ENCODE assay signal across 1 cellular context in genomic region chr10:46284286-46285229, GRCh38.
TF ChIP-seq lines count a peak whose summit lies in the region.

No MANE protein-coding gene starts in this region.

TF ChIP-seq in K562, 482 proteins besides CTCF, POLR2A, EP300 and RAD21 (continued from another document and continues in another):
- TF ChIP-seq, protein P1, sequence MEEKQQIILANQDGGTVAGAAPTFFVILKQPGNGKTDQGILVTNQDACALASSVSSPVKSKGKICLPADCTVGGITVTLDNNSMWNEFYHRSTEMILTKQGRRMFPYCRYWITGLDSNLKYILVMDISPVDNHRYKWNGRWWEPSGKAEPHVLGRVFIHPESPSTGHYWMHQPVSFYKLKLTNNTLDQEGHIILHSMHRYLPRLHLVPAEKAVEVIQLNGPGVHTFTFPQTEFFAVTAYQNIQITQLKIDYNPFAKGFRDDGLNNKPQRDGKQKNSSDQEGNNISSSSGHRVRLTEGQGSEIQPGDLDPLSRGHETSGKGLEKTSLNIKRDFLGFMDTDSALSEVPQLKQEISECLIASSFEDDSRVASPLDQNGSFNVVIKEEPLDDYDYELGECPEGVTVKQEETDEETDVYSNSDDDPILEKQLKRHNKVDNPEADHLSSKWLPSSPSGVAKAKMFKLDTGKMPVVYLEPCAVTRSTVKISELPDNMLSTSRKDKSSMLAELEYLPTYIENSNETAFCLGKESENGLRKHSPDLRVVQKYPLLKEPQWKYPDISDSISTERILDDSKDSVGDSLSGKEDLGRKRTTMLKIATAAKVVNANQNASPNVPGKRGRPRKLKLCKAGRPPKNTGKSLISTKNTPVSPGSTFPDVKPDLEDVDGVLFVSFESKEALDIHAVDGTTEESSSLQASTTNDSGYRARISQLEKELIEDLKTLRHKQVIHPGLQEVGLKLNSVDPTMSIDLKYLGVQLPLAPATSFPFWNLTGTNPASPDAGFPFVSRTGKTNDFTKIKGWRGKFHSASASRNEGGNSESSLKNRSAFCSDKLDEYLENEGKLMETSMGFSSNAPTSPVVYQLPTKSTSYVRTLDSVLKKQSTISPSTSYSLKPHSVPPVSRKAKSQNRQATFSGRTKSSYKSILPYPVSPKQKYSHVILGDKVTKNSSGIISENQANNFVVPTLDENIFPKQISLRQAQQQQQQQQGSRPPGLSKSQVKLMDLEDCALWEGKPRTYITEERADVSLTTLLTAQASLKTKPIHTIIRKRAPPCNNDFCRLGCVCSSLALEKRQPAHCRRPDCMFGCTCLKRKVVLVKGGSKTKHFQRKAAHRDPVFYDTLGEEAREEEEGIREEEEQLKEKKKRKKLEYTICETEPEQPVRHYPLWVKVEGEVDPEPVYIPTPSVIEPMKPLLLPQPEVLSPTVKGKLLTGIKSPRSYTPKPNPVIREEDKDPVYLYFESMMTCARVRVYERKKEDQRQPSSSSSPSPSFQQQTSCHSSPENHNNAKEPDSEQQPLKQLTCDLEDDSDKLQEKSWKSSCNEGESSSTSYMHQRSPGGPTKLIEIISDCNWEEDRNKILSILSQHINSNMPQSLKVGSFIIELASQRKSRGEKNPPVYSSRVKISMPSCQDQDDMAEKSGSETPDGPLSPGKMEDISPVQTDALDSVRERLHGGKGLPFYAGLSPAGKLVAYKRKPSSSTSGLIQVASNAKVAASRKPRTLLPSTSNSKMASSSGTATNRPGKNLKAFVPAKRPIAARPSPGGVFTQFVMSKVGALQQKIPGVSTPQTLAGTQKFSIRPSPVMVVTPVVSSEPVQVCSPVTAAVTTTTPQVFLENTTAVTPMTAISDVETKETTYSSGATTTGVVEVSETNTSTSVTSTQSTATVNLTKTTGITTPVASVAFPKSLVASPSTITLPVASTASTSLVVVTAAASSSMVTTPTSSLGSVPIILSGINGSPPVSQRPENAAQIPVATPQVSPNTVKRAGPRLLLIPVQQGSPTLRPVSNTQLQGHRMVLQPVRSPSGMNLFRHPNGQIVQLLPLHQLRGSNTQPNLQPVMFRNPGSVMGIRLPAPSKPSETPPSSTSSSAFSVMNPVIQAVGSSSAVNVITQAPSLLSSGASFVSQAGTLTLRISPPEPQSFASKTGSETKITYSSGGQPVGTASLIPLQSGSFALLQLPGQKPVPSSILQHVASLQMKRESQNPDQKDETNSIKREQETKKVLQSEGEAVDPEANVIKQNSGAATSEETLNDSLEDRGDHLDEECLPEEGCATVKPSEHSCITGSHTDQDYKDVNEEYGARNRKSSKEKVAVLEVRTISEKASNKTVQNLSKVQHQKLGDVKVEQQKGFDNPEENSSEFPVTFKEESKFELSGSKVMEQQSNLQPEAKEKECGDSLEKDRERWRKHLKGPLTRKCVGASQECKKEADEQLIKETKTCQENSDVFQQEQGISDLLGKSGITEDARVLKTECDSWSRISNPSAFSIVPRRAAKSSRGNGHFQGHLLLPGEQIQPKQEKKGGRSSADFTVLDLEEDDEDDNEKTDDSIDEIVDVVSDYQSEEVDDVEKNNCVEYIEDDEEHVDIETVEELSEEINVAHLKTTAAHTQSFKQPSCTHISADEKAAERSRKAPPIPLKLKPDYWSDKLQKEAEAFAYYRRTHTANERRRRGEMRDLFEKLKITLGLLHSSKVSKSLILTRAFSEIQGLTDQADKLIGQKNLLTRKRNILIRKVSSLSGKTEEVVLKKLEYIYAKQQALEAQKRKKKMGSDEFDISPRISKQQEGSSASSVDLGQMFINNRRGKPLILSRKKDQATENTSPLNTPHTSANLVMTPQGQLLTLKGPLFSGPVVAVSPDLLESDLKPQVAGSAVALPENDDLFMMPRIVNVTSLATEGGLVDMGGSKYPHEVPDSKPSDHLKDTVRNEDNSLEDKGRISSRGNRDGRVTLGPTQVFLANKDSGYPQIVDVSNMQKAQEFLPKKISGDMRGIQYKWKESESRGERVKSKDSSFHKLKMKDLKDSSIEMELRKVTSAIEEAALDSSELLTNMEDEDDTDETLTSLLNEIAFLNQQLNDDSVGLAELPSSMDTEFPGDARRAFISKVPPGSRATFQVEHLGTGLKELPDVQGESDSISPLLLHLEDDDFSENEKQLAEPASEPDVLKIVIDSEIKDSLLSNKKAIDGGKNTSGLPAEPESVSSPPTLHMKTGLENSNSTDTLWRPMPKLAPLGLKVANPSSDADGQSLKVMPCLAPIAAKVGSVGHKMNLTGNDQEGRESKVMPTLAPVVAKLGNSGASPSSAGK (IDR thresholded peaks at IDR 0.05) = peak; percentile 45; the same call in 1 of the 2 replicates
- TF ChIP-seq KLF10 (CRISPR knock-in tag; IDR thresholded peaks at IDR 0.05) (no peak), FOXO4 (CRISPR knock-in tag; IDR thresholded peaks at IDR 0.05) (no peak), SAFB (IDR thresholded peaks at IDR 0.05; ENCODE audit: borderline replicate concordance, low read depth, low read length) (0 out of 2 replicates have a peak, but pooled peaks have one; percentile 10), TEAD4 (IDR thresholded peaks at IDR 0.05; ENCODE audit: low read length) (no peak), TEAD4 (CRISPR knock-in tag; IDR thresholded peaks at IDR 0.05; ENCODE audit: borderline replicate concordance) (no peak), ELF2 (CRISPR knock-in tag; IDR thresholded peaks at IDR 0.05) (no peak; the same call in 1 of the 2 replicates), CBX8 (IDR thresholded peaks at IDR 0.05; ENCODE audit: borderline replicate concordance, extremely low read depth, low read depth, low read length, poor library complexity, severe bottlenecking) (no peak), RBM22 (IDR thresholded peaks at IDR 0.05; ENCODE audit: low read depth, low read length, poor library complexity, severe bottlenecking) (no peak), ZNF212 (CRISPR knock-in tag; IDR thresholded peaks at IDR 0.05) (no peak), E2F3 (CRISPR knock-in tag; IDR thresholded peaks at IDR 0.05) (peak; percentile 51; the same call in 1 of the 2 replicates), HMG20A (CRISPR knock-in tag; conservative IDR thresholded peaks at IDR 0.05) (no peak), NR1H2 (CRISPR knock-in tag; IDR thresholded peaks at IDR 0.05) (no peak; the same call in 1 of the 2 replicates), MCM7 (IDR thresholded peaks at IDR 0.05) (no peak), HDAC1 (IDR thresholded peaks at IDR 0.05) (peak in 1 of 2 experiments; percentile 37; a peak in 2 of 4 replicates), ZNF121 (CRISPR knock-in tag; conservative IDR thresholded peaks at IDR 0.05) (no peak), HINFP (tag; conservative IDR thresholded peaks at IDR 0.05; ENCODE audit: low read depth) (no peak), RNF2 (IDR thresholded peaks at IDR 0.05) (no peak), MEIS2 (IDR thresholded peaks at IDR 0.05; ENCODE audit: partially characterized antibody) (no peak), KLF13 (tag; IDR thresholded peaks at IDR 0.05; ENCODE audit: borderline replicate concordance, low read depth) (peak; percentile 75; the same call in 1 of the 2 replicates), MCM2 (IDR thresholded peaks at IDR 0.05; ENCODE audit: low read depth) (no peak), STAT5B (CRISPR knock-in tag; IDR thresholded peaks at IDR 0.05) (no peak), ZNF165 (CRISPR knock-in tag; IDR thresholded peaks at IDR 0.05; ENCODE audit: borderline replicate concordance) (no peak), EHMT2 (IDR thresholded peaks at IDR 0.05) (no peak), ZNF699 (CRISPR knock-in tag; IDR thresholded peaks at IDR 0.05; ENCODE audit: insufficient replicate concordance) (no peak), RHOXF2B (CRISPR knock-in tag; conservative IDR thresholded peaks at IDR 0.05) (no peak), IRF2 (CRISPR knock-in tag; IDR thresholded peaks at IDR 0.05) (no peak), ZC3H4 (CRISPR knock-in tag; IDR thresholded peaks at IDR 0.05; ENCODE audit: borderline replicate concordance) (no peak), SMARCC2 (IDR thresholded peaks at IDR 0.05; ENCODE audit: low read depth) (no peak), CBFA2T2 (conservative IDR thresholded peaks at IDR 0.05) (no peak), BHLHE40 (IDR thresholded peaks at IDR 0.05; ENCODE audit: low read length) (no peak), HNRNPL (IDR thresholded peaks at IDR 0.05; ENCODE audit: low read depth, low read length) (peak; percentile 81; the same call in 1 of the 2 replicates), RBM17 (IDR thresholded peaks at IDR 0.05; ENCODE audit: borderline replicate concordance, low read depth, low read length) (no peak), HEY1 (CRISPR knock-in tag; IDR thresholded peaks at IDR 0.05; ENCODE audit: borderline replicate concordance) (no peak), MYNN (IDR thresholded peaks at IDR 0.05) (0 out of 2 replicates have a peak, but pooled peaks have one; percentile 10), MYNN (CRISPR knock-in tag; IDR thresholded peaks at IDR 0.05) (no peak), NCOA2 (IDR thresholded peaks at IDR 0.05; ENCODE audit: partially characterized antibody in 2 of 2) (no peak)
- TF ChIP-seq, protein P2, sequence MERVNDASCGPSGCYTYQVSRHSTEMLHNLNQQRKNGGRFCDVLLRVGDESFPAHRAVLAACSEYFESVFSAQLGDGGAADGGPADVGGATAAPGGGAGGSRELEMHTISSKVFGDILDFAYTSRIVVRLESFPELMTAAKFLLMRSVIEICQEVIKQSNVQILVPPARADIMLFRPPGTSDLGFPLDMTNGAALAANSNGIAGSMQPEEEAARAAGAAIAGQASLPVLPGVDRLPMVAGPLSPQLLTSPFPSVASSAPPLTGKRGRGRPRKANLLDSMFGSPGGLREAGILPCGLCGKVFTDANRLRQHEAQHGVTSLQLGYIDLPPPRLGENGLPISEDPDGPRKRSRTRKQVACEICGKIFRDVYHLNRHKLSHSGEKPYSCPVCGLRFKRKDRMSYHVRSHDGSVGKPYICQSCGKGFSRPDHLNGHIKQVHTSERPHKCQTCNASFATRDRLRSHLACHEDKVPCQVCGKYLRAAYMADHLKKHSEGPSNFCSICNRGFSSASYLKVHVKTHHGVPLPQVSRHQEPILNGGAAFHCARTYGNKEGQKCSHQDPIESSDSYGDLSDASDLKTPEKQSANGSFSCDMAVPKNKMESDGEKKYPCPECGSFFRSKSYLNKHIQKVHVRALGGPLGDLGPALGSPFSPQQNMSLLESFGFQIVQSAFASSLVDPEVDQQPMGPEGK (CRISPR knock-in tag; IDR thresholded peaks at IDR 0.05; ENCODE audit: borderline replicate concordance) = no peak
- TF ChIP-seq, protein P3, sequence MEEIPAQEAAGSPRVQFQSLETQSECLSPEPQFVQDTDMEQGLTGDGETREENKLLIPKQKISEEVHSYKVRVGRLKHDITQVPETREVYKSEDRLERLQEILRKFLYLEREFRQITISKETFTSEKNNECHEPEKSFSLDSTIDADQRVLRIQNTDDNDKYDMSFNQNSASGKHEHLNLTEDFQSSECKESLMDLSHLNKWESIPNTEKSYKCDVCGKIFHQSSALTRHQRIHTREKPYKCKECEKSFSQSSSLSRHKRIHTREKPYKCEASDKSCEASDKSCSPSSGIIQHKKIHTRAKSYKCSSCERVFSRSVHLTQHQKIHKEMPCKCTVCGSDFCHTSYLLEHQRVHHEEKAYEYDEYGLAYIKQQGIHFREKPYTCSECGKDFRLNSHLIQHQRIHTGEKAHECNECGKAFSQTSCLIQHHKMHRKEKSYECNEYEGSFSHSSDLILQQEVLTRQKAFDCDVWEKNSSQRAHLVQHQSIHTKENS (CRISPR knock-in tag; IDR thresholded peaks at IDR 0.05) = no peak
- TF ChIP-seq, protein P4, sequence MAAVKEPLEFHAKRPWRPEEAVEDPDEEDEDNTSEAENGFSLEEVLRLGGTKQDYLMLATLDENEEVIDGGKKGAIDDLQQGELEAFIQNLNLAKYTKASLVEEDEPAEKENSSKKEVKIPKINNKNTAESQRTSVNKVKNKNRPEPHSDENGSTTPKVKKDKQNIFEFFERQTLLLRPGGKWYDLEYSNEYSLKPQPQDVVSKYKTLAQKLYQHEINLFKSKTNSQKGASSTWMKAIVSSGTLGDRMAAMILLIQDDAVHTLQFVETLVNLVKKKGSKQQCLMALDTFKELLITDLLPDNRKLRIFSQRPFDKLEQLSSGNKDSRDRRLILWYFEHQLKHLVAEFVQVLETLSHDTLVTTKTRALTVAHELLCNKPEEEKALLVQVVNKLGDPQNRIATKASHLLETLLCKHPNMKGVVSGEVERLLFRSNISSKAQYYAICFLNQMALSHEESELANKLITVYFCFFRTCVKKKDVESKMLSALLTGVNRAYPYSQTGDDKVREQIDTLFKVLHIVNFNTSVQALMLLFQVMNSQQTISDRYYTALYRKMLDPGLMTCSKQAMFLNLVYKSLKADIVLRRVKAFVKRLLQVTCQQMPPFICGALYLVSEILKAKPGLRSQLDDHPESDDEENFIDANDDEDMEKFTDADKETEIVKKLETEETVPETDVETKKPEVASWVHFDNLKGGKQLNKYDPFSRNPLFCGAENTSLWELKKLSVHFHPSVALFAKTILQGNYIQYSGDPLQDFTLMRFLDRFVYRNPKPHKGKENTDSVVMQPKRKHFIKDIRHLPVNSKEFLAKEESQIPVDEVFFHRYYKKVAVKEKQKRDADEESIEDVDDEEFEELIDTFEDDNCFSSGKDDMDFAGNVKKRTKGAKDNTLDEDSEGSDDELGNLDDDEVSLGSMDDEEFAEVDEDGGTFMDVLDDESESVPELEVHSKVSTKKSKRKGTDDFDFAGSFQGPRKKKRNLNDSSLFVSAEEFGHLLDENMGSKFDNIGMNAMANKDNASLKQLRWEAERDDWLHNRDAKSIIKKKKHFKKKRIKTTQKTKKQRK (IDR thresholded peaks at IDR 0.05; ENCODE audit: borderline replicate concordance, low read depth, low read length) = no peak
